ENCODE assay signal across 10 cellular contexts in the genomic region with DNA sequence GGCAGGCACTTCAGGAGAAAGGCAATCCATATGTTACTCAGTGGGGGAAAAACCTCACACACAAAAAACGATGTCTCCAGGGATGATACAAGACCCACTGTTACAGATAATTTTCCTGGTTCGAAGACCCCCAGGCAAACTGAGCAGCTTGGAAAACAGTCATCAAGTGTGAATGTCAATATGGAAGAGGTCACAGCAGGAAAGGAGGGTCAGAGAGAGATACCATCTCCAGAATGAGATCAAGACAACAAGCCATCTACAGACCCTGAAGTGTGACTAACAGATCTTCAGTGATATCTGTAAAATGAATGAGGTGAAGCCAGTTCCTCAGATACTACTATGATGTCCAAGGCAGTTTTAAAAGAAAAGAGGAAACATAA. TPM values are rescaled to one million over a fixed set of nuclear protein-coding genes. Genes with fewer than 3 reads are reported as not detected.
A peak's percentile ranks its signal among the peaks of the same experiment; 100 is the strongest.
DNase-seq lines count a peak whose midpoint lies in the region; ATAC-seq and TF ChIP-seq lines count a peak whose summit lies in the region.
"Had no signal": no experiment of that assay in that cellular context is flagged by ENCODE, and none has a peak within 500 bp of the region (broad histone marks: within the 10 kb centered on the region; RNA-seq: fewer than 3 reads in every experiment).

No MANE protein-coding gene starts in this region.

- H3K14ac ChIP-seq in mesenchymal stem cell (ENCODE audit: low read length in 2 of 2) = no peak overlapping the region

- H3K9me3 ChIP-seq in T-helper 17 cell (ENCODE audit: control insufficient read depth, low read length, poor library complexity, severe bottlenecking) (no peaks in the 10 kb centered on the region), mesenchymal stem cell (ENCODE audit: control insufficient read depth, low read length) (no peaks in the 10 kb centered on the region)

- H3K4me1 ChIP-seq in mesenchymal stem cell (ENCODE audit: control insufficient read depth, insufficient read depth, low read depth, low read length) = peaks cover 2% of the 10 kb centered on the region

- peak overlapping the region; percentile 90 for H3K27ac Mint-ChIP-seq in T-helper 17 cell
- no peak overlapping the region; the same call in 1 of the 2 replicates for H3K27ac Mint-ChIP-seq in WTC11

- H3K18ac ChIP-seq in mesenchymal stem cell (ENCODE audit: low read depth in 1 of 2, low read length in 2 of 2) = no peak overlapping the region

- no peak overlapping the region for H3K23ac ChIP-seq in mesenchymal stem cell (ENCODE audit: low read length in 2 of 2)

- peaks cover 14% of the 10 kb centered on the region for H3K4me1 Mint-ChIP-seq in T-helper 17 cell
- no peaks in the 10 kb centered on the region for H3K4me1 Mint-ChIP-seq in WTC11

- H3K9ac ChIP-seq in mesenchymal stem cell (ENCODE audit: low read length) = no peak overlapping the region

- H2AFZ ChIP-seq in mesenchymal stem cell (ENCODE audit: low read depth, low read length) = no peak overlapping the region

- H3K4me3 Mint-ChIP-seq in T-helper 17 cell (peak overlapping the region; percentile 28), WTC11 (no peak overlapping the region)

- ATAC-seq in GM21723 (IDR thresholded peaks at IDR 0.05; ENCODE audit: unreplicated experiment) = peak; percentile 17
- peak; percentile 10 for ATAC-seq in T-helper 17 cell
- ATAC-seq in GM18861 (IDR thresholded peaks at IDR 0.05; ENCODE audit: unreplicated experiment) = no peak
- no peak for ATAC-seq in HG03025 (IDR thresholded peaks at IDR 0.05; ENCODE audit: low FRiP score, unreplicated experiment)
- ATAC-seq in WTC11 = no peak

- H3K27me3 Mint-ChIP-seq in T-helper 17 cell (no peaks in the 10 kb centered on the region), WTC11 (ENCODE audit: low read depth) (no peaks in the 10 kb centered on the region)

- H3K79me1 ChIP-seq in mesenchymal stem cell (replicated peaks; ENCODE audit: low read length, poor library complexity, severe bottlenecking) = no peaks in the 10 kb centered on the region

- H3K27ac ChIP-seq in mesenchymal stem cell (ENCODE audit: low read length, poor library complexity, severe bottlenecking) = no peak overlapping the region

- no peak overlapping the region for H3K4me2 ChIP-seq in mesenchymal stem cell (ENCODE audit: low read length, poor library complexity, severe bottlenecking)

- no peak overlapping the region for H2BK12ac ChIP-seq in mesenchymal stem cell (ENCODE audit: low read length in 2 of 2)

- H3K27me3 ChIP-seq in mesenchymal stem cell (ENCODE audit: control insufficient read depth in 1 of 2, insufficient read depth in 1 of 2, low read length in 2 of 2) = no peaks in the 10 kb centered on the region

- H2BK5ac ChIP-seq in mesenchymal stem cell (ENCODE audit: low read depth, low read length, poor library complexity, severe bottlenecking) = no peak overlapping the region

- H2BK120ac ChIP-seq in mesenchymal stem cell (ENCODE audit: low read depth, low read length) = no peak overlapping the region

- H2AK5ac ChIP-seq in mesenchymal stem cell (ENCODE audit: low read length, severe bottlenecking) = no peak overlapping the region

- no peak overlapping the region for H3K4me3 ChIP-seq in mesenchymal stem cell (ENCODE audit: insufficient read depth in 1 of 2, low read depth in 1 of 2, low read length in 2 of 2)

- TF ChIP-seq CTCF in WTC11 (IDR thresholded peaks at IDR 0.05) = no peak

- H3K36me3 Mint-ChIP-seq in T-helper 17 cell (ENCODE audit: low read depth) (peaks cover 3% of the 10 kb centered on the region), WTC11 (peaks cover 31% of the 10 kb centered on the region)

- no peak overlapping the region for H2BK15ac ChIP-seq in mesenchymal stem cell (ENCODE audit: low read depth, poor library complexity, severe bottlenecking)

- no peaks in the 10 kb centered on the region for H3K9me3 Mint-ChIP-seq in WTC11

- no peak overlapping the region for H4K8ac ChIP-seq in mesenchymal stem cell (ENCODE audit: low read length)

- POLR2A ChIA-PET in WTC11 (lab: Charles Lee) = no interaction called here

- WGBS in mesenchymal stem cell = 29% methylated on average over 1 of the region's 2 CpGs

- CTCF ChIA-PET in WTC11 (lab: Charles Lee) = no interaction called here

- H4K91ac ChIP-seq in mesenchymal stem cell (ENCODE audit: low read length) = no peak overlapping the region

- DNase-seq in ELR (ENCODE audit: low read depth) = peak; percentile 8
- no peak for DNase-seq in T-helper 17 cell
- DNase-seq in mesenchymal stem cell = peak; percentile 15
- DNase-seq in NCI-H1048 (lab: John Stamatoyannopoulos, UW) = no peak
- no peak for DNase-seq in WTC11 (ENCODE audit: low spot score)
- DNase-seq: activated effector memory CD4-positive, alpha-beta T cell treated with anti-CD3 and anti-CD28 coated beads, Interleukin-2, amount 50 U/mL, for 16 hours; stimulated activated CD4-positive, alpha-beta T cell treated with anti-CD3 and anti-CD28 coated beads, Interleukin-15, amount 100 ng/mL, for 24 hours had no signal

- H3K36me3 ChIP-seq in mesenchymal stem cell (ENCODE audit: control insufficient read depth in 1 of 2, insufficient read depth in 2 of 2, low read depth in 1 of 2, low read length in 2 of 2) = peaks cover 8 to 85% of the 10 kb centered on the region in 2 experiments

- no peak overlapping the region for H3K4ac ChIP-seq in mesenchymal stem cell (ENCODE audit: low read depth in 1 of 2, low read length in 2 of 2)

TF ChIP-seq in WTC11, 78 proteins besides CTCF, POLR2A, EP300 and RAD21 (continues in another document):
- TF ChIP-seq TCF7 (CRISPR knock-in tag; IDR thresholded peaks at IDR 0.05; ENCODE audit: low read depth) = no peak
- TF ChIP-seq, protein P1, sequence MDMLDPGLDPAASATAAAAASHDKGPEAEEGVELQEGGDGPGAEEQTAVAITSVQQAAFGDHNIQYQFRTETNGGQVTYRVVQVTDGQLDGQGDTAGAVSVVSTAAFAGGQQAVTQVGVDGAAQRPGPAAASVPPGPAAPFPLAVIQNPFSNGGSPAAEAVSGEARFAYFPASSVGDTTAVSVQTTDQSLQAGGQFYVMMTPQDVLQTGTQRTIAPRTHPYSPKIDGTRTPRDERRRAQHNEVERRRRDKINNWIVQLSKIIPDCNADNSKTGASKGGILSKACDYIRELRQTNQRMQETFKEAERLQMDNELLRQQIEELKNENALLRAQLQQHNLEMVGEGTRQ (CRISPR knock-in tag; IDR thresholded peaks at IDR 0.05) = no peak
- TF ChIP-seq, protein P2, sequence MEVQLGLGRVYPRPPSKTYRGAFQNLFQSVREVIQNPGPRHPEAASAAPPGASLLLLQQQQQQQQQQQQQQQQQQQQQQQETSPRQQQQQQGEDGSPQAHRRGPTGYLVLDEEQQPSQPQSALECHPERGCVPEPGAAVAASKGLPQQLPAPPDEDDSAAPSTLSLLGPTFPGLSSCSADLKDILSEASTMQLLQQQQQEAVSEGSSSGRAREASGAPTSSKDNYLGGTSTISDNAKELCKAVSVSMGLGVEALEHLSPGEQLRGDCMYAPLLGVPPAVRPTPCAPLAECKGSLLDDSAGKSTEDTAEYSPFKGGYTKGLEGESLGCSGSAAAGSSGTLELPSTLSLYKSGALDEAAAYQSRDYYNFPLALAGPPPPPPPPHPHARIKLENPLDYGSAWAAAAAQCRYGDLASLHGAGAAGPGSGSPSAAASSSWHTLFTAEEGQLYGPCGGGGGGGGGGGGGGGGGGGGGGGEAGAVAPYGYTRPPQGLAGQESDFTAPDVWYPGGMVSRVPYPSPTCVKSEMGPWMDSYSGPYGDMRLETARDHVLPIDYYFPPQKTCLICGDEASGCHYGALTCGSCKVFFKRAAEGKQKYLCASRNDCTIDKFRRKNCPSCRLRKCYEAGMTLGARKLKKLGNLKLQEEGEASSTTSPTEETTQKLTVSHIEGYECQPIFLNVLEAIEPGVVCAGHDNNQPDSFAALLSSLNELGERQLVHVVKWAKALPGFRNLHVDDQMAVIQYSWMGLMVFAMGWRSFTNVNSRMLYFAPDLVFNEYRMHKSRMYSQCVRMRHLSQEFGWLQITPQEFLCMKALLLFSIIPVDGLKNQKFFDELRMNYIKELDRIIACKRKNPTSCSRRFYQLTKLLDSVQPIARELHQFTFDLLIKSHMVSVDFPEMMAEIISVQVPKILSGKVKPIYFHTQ (CRISPR knock-in tag; IDR thresholded peaks at IDR 0.05) = no peak
- no peak for TF ChIP-seq TP53 (CRISPR knock-in tag; IDR thresholded peaks at IDR 0.05)
- TF ChIP-seq, protein P3, sequence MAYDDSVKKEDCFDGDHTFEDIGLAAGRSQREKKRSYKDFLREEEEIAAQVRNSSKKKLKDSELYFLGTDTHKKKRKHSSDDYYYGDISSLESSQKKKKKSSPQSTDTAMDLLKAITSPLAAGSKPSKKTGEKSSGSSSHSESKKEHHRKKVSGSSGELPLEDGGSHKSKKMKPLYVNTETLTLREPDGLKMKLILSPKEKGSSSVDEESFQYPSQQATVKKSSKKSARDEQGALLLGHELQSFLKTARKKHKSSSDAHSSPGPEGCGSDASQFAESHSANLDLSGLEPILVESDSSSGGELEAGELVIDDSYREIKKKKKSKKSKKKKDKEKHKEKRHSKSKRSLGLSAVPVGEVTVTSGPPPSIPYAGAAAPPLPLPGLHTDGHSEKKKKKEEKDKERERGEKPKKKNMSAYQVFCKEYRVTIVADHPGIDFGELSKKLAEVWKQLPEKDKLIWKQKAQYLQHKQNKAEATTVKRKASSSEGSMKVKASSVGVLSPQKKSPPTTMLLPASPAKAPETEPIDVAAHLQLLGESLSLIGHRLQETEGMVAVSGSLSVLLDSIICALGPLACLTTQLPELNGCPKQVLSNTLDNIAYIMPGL (CRISPR knock-in tag; IDR thresholded peaks at IDR 0.05) = no peak
- TF ChIP-seq RORB (CRISPR knock-in tag; IDR thresholded peaks at IDR 0.05) = no peak
- TF ChIP-seq ZNF219 (CRISPR knock-in tag; IDR thresholded peaks at IDR 0.05; ENCODE audit: borderline replicate concordance) = no peak
- TF ChIP-seq ZNF317 (CRISPR knock-in tag; IDR thresholded peaks at IDR 0.05; ENCODE audit: borderline replicate concordance, low read depth) = no peak
- TF ChIP-seq, protein P4, sequence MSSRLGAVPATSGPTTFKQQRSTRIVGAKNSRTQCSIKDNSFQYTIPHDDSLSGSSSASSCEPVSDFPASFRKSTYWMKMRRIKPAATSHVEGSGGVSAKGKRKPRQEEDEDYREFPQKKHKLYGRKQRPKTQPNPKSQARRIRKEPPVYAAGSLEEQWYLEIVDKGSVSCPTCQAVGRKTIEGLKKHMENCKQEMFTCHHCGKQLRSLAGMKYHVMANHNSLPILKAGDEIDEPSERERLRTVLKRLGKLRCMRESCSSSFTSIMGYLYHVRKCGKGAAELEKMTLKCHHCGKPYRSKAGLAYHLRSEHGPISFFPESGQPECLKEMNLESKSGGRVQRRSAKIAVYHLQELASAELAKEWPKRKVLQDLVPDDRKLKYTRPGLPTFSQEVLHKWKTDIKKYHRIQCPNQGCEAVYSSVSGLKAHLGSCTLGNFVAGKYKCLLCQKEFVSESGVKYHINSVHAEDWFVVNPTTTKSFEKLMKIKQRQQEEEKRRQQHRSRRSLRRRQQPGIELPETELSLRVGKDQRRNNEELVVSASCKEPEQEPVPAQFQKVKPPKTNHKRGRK (CRISPR knock-in tag; IDR thresholded peaks at IDR 0.05; ENCODE audit: borderline replicate concordance) = no peak

RNA-seq across cellular contexts. Expression of a gene that starts 28.6 kb away (rescaled TPM):
- 10 to 100 TPM; 21.0 to 22.4 TPM for total RNA-seq in T-helper 17 cell
- 145 TPM for polyA plus RNA-seq in mesenchymal stem cell (2013, experiment 1 of 2)
- polyA plus RNA-seq in mesenchymal stem cell (2013, experiment 2 of 2) = 145 TPM
- 24.7 to 31.8 TPM (median 30.6 TPM) in 3 replicates for total RNA-seq in WTC11 (2021)

Comparison
In these comparisons a context has a peak if more than half of its experiments do, and no peak if none do; other contexts are left out.
1. DNase-seq: peak in ELR (single experiment) and mesenchymal stem cell (single experiment); none in T-helper 17 cell (0 of 3), NCI-H1048 (single experiment) and WTC11 (single experiment).
2. ATAC-seq: peak in GM21723 (single experiment) and T-helper 17 cell (single experiment); none in GM18861 (single experiment), HG03025 (single experiment) and WTC11 (single experiment).